ENCODE assay signal across 7 cellular contexts in genomic region chr10:87816842-87817178, GRCh38. TPM values are rescaled to one million over a fixed set of nuclear protein-coding genes. Genes with fewer than 3 reads are reported as not detected.
DNase-seq lines count a peak whose midpoint lies in the region; TF ChIP-seq lines count a peak whose summit lies in the region.

No MANE protein-coding gene starts in this region.

- H3K4me1 Mint-ChIP-seq in H9, result peaks cover 19 to 20% of the 10 kb centered on the region in 2 experiments

- no peak overlapping the region for H4K91ac ChIP-seq in H9 (ENCODE audit: insufficient read length, low read depth, low read length)

- peak overlapping the region in 1 of 3 experiments; percentile 99; a peak in 1 of 7 replicates for H3K27ac Mint-ChIP-seq in H9

- no peaks in the 10 kb centered on the region for H3K4me1 ChIP-seq in H9 (ENCODE audit: insufficient read depth, low read length)
- peaks cover 6% of the 10 kb centered on the region for H3K4me1 ChIP-seq in fibroblast of lung (ENCODE audit: control insufficient read depth, extremely low read depth, insufficient read depth, low read length)

- POLR2A ChIA-PET in RWPE1 (lab: Yijun Ruan, JAX; ENCODE audit: low non-redundant PET), result no interaction called here

- H2BK12ac ChIP-seq in H9 (ENCODE audit: insufficient read length, low read depth, low read length), result no peak overlapping the region

- no peak overlapping the region for H4K8ac ChIP-seq in H9 (replicated peaks; ENCODE audit: insufficient read length, low read depth, low read length)

- H3K9me3 ChIP-seq in H9 (ENCODE audit: control insufficient read depth, low read depth, low read length), result no peaks in the 10 kb centered on the region
- no peaks in the 10 kb centered on the region for H3K9me3 ChIP-seq in fibroblast of lung (ENCODE audit: control insufficient read depth, insufficient read depth, low read depth, low read length)

- H2BK120ac ChIP-seq in H9 (ENCODE audit: low read depth, low read length, poor library complexity, severe bottlenecking), result no peak overlapping the region

- no peak for DNase-seq in H9
- peak; percentile 31 for DNase-seq in SK-MEL-5 (ENCODE audit: low read depth, low spot score)
- DNase-seq in fibroblast of lung (ENCODE audit: low read depth in 2 of 2), result peak in 1 of 2 donors; percentile 5
- no peak for DNase-seq in NCI-H82 treated with DMSO at 0.1 percent for 48 hours (lab: John Stamatoyannopoulos, UW; ENCODE audit: unreplicated experiment)
- DNase-seq in kidney tubule cell (ENCODE audit: low spot score), result no peak
- no peak for DNase-seq in RWPE1 (ENCODE audit: low spot score)

- no peak overlapping the region for H2AK5ac ChIP-seq in H9 (ENCODE audit: insufficient read length, low read length)

- H2BK15ac ChIP-seq in H9 (ENCODE audit: low read depth, low read length), result no peak overlapping the region

- peak overlapping the region; percentile 90 for H3K9ac ChIP-seq in H9 (ENCODE audit: extremely low read depth, insufficient read length, low read length)
- no peak overlapping the region for H3K9ac ChIP-seq in fibroblast of lung (ENCODE audit: insufficient read depth, low read length)

- no peak overlapping the region for H3K14ac ChIP-seq in H9 (ENCODE audit: insufficient read depth, low read length)

- TF ChIP-seq CTCF in H9 (conservative IDR thresholded peaks at IDR 0.05), result no peak
- no peak for TF ChIP-seq CTCF in fibroblast of lung (conservative IDR thresholded peaks at IDR 0.05 in 1 of 2, IDR thresholded peaks at IDR 0.05 in 1 of 2; ENCODE audit: low read depth in 1 of 2, low read length in 2 of 2)
- TF ChIP-seq CTCF in RWPE1 (conservative IDR thresholded peaks at IDR 0.05; ENCODE audit: low read depth), result no peak

- no peak overlapping the region for H3K4ac ChIP-seq in H9 (ENCODE audit: low read depth, low read length)

- H3K79me2 ChIP-seq in H9 (ENCODE audit: insufficient read depth, low read length), result peaks cover 21% of the 10 kb centered on the region; the same call in 1 of the 2 replicates
- H3K79me2 ChIP-seq in fibroblast of lung (ENCODE audit: control insufficient read depth, insufficient read depth, low read length), result peaks cover 42% of the 10 kb centered on the region

- peaks cover 4% of the 10 kb centered on the region for H3K36me3 ChIP-seq in fibroblast of lung (ENCODE audit: control insufficient read depth, insufficient read depth, low read length)

- H4K20me1 ChIP-seq in H9 (ENCODE audit: control insufficient read depth, insufficient read depth, insufficient read length) (no peaks in the 10 kb centered on the region), fibroblast of lung (ENCODE audit: control insufficient read depth, extremely low read depth, insufficient read depth, low read length) (no peaks in the 10 kb centered on the region)

- H3K27ac ChIP-seq in H9 (ENCODE audit: insufficient read length, low read depth, low read length) (no peak overlapping the region), fibroblast of lung (ENCODE audit: insufficient read depth, low read length) (peak overlapping the region; percentile 80), skin epidermis (peak overlapping the region in 4 of 21 experiments; percentile 89 to 91 (median 90)), RWPE1 (no peak overlapping the region)

- peaks cover 2% of the 10 kb centered on the region; the same call in 1 of the 2 replicates for H3K27me3 Mint-ChIP-seq in H9 (ENCODE audit: low read depth)

- H3T11ph ChIP-seq in H9 (ENCODE audit: low read length), result no peak overlapping the region

- peak overlapping the region; percentile 96 to 97 for H3K4me3 Mint-ChIP-seq in H9

- H3K23me2 ChIP-seq in H9 (ENCODE audit: insufficient read length, low read depth, low read length, poor library complexity, severe bottlenecking), result peaks cover 6% of the 10 kb centered on the region

- H3K18ac ChIP-seq in H9 (ENCODE audit: insufficient read length, low read depth, low read length), result no peak overlapping the region

- no peak overlapping the region for H3K23ac ChIP-seq in H9 (ENCODE audit: insufficient read length, low read depth, low read length)

- peak overlapping the region; percentile 68 for H3K4me2 ChIP-seq in H9 (ENCODE audit: insufficient read depth, insufficient read length, low read length)
- peak overlapping the region; percentile 94 for H3K4me2 ChIP-seq in fibroblast of lung (ENCODE audit: extremely low read depth, insufficient read depth, low read length)

- H3K79me1 ChIP-seq in H9 (ENCODE audit: insufficient read depth, low read depth, low read length, poor library complexity, severe bottlenecking), result no peaks in the 10 kb centered on the region

- no peak overlapping the region for H4K5ac ChIP-seq in H9 (ENCODE audit: insufficient read length, low read depth, low read length)

- H3K36me3 Mint-ChIP-seq in H9 (ENCODE audit: insufficient read depth in 1 of 3, low read depth in 3 of 3), result peaks cover 9 to 16% (median 12%) of the 10 kb centered on the region in 3 experiments

- H3K27me3 ChIP-seq in H9 (ENCODE audit: insufficient read depth, low read length), result no peaks in the 10 kb centered on the region
- no peaks in the 10 kb centered on the region for H3K27me3 ChIP-seq in fibroblast of lung (ENCODE audit: control insufficient read depth, insufficient read depth, low read length)

- no CpG with 5 or more reads among the region's 4 CpGs for WGBS in H9 (ENCODE audit: extremely low coverage, insufficient read length, low lambda C conversion rate)

- no peaks in the 10 kb centered on the region for H3K9me3 Mint-ChIP-seq in H9

- no peak overlapping the region for H3K56ac ChIP-seq in H9 (ENCODE audit: insufficient read length, low read depth, low read length)

- no peak overlapping the region for H2BK5ac ChIP-seq in H9 (ENCODE audit: insufficient read length, low read length)

- H2AFZ ChIP-seq in H9 (ENCODE audit: low read length) (no peak overlapping the region), fibroblast of lung (ENCODE audit: low read length) (no peak overlapping the region)

- CTCF ChIA-PET in RWPE1 (lab: Yijun Ruan, JAX), result interaction anchor here (0.5 kb wide), 1 partner anchor 502 kb away, joined by 3 read pairs; no protein-coding TSS in a partner anchor

- in situ Hi-C loops in SK-MEL-5 (cut with HindIII; ENCODE audit: low pct_unique_long_range_greater_than_20kb, low sequenced_read_pairs), result no loop called here

- H3K4me3 ChIP-seq in fibroblast of lung (replicated peaks in 1 of 4; ENCODE audit: control extremely low read depth in 1 of 4, insufficient read depth in 1 of 4, low read depth in 3 of 4, low read length in 4 of 4) (peak overlapping the region; percentile 82 to 97 (median 90)), skin epidermis (peak overlapping the region; percentile 58 to 88 (median 77))

- H2BK20ac ChIP-seq in H9 (ENCODE audit: low read depth, low read length, poor library complexity, severe bottlenecking), result no peak overlapping the region

RNA-seq across cellular contexts. Expression of gene ATAD1, which starts 1.2 kb away (rescaled TPM):
- total RNA-seq in H9 (2021), result 38.7 and 39.7 TPM in 2 replicates
- total RNA-seq in SK-MEL-5 (2014; rRNA removed; shearing (Covaris generic)), result 63.2 and 80.5 TPM in 2 replicates
- polyA plus RNA-seq in SK-MEL-5 (2015; cell fraction: cytosol; rRNA removed), result 41.2 and 48.9 TPM in 2 replicates
- polyA plus RNA-seq in SK-MEL-5 (2015; cell fraction: nucleus; rRNA removed), result 47.9 and 61.2 TPM in 2 replicates
- total RNA-seq in fibroblast of lung, result 32.1 and 34.7 TPM in 2 replicates
- polyA plus RNA-seq in fibroblast of lung, result 34.9 and 49.0 TPM in 2 replicates
- 19.3 and 30.4 TPM in 2 replicates for polyA plus RNA-seq in fibroblast of lung (2012)
- polyA minus RNA-seq in fibroblast of lung (ENCODE audit: low replicate concordance), result 2.4 and 5.6 TPM in 2 replicates

RNA-seq across cellular contexts. Expression of gene KLLN, which starts 46.5 kb away (rescaled TPM):
- total RNA-seq in H9 (2021), result 0.61 and 0.79 TPM in 2 replicates
- 0.03 and 0.08 TPM in 2 replicates for total RNA-seq in SK-MEL-5 (2014; rRNA removed; shearing (Covaris generic))
- 0.33 and 0.37 TPM in 2 replicates for polyA plus RNA-seq in SK-MEL-5 (2015; cell fraction: cytosol; rRNA removed)
- 0.07 and 0.64 TPM in 2 replicates for polyA plus RNA-seq in SK-MEL-5 (2015; cell fraction: nucleus; rRNA removed)
- total RNA-seq in fibroblast of lung, result 0.51 and 0.66 TPM in 2 replicates
- 0.49 and 0.54 TPM in 2 replicates for polyA plus RNA-seq in fibroblast of lung
- polyA plus RNA-seq in fibroblast of lung (2012), result 0.51 and 0.65 TPM in 2 replicates
- polyA minus RNA-seq in fibroblast of lung (ENCODE audit: low replicate concordance), result 2.0 and 3.0 TPM in 2 replicates

RNA-seq across cellular contexts. Expression of gene PTEN, which starts 46.6 kb away (rescaled TPM):
- total RNA-seq in H9 (2021), result 49.5 and 52.8 TPM in 2 replicates
- total RNA-seq in SK-MEL-5 (2014; rRNA removed; shearing (Covaris generic)), result 52.4 and 55.5 TPM in 2 replicates
- 14.4 and 17.8 TPM in 2 replicates for polyA plus RNA-seq in SK-MEL-5 (2015; cell fraction: cytosol; rRNA removed)
- 16.4 and 22.6 TPM in 2 replicates for polyA plus RNA-seq in SK-MEL-5 (2015; cell fraction: nucleus; rRNA removed)
- 200 and 222 TPM in 2 replicates for total RNA-seq in fibroblast of lung
- 50.9 and 60.2 TPM in 2 replicates for polyA plus RNA-seq in fibroblast of lung
- 50.8 and 60.8 TPM in 2 replicates for polyA plus RNA-seq in fibroblast of lung (2012)
- polyA minus RNA-seq in fibroblast of lung (ENCODE audit: low replicate concordance), result 5.8 and 32.6 TPM in 2 replicates
